In genomic region chr5:141680178-141680577, GRCh38 we compare ENCODE assay signal across 18 cellular contexts. TPM values are rescaled to one million over a fixed set of nuclear protein-coding genes. Genes with fewer than 3 reads are reported as not detected.
DNase-seq lines count a peak whose midpoint lies in the region; ATAC-seq, FAIRE-seq and TF ChIP-seq lines count a peak whose summit lies in the region.
"Had no signal": no experiment of that assay in that cellular context is flagged by ENCODE, and none has a peak within 500 bp of the region (broad histone marks: within the 10 kb centered on the region; RNA-seq: fewer than 3 reads in every experiment).

No MANE protein-coding gene starts in this region.

- TF ChIP-seq POLR2A in stomach (IDR thresholded peaks at IDR 0.05) (no peak), prostate gland (IDR thresholded peaks at IDR 0.05) (no peak)

- peaks cover 19 to 40% of the 10 kb centered on the region in 2 experiments; a peak in 3 of 4 replicates for H3K4me1 ChIP-seq in SK-N-SH (ENCODE audit: control insufficient read depth in 1 of 2, insufficient read depth in 2 of 2, low read depth in 1 of 2, low read length in 1 of 2)
- peaks cover 26% of the 10 kb centered on the region for H3K4me1 ChIP-seq in mammary epithelial cell (ENCODE audit: insufficient read depth, low read length)
- H3K4me1 ChIP-seq in lung (ENCODE audit: control insufficient read depth in 2 of 2, insufficient read depth in 2 of 2, low read length in 2 of 2): peaks cover 0 to 18% of the 10 kb centered on the region in 2 donors
- H3K4me1 ChIP-seq in stomach: peaks cover 23 to 38% (median 31%) of the 10 kb centered on the region in 4 donors
- no peaks in the 10 kb centered on the region for H3K4me1 ChIP-seq in prostate gland (replicated peaks)

- BruUV-seq in mammary epithelial cell (replicated peaks; lab: Mats Ljungman, UMichigan): no TSS peak

- ATAC-seq in SK-N-SH treated with all-trans-retinoic acid at 6 μM for 48 hours (no peak), lung (ENCODE audit: insufficient read depth, low FRiP score) (no peak)
- ATAC-seq: activated CD4-positive, CD25-positive, alpha-beta regulatory T cell treated with anti-CD3 and anti-CD28 coated beads, Interleukin-2, amount 50 U/mL, for 24 hours; activated naive CD8-positive, alpha-beta T cell treated with anti-CD3 and anti-CD28 coated beads, Interleukin-2, amount 50 U/mL, for 24 hours had no signal

- TF ChIP-seq CTCF in SK-N-SH (IDR thresholded peaks at IDR 0.05) (no peak), mammary epithelial cell (conservative IDR thresholded peaks at IDR 0.05 in 1 of 2, IDR thresholded peaks at IDR 0.05 in 1 of 2; ENCODE audit: extremely low read depth in 1 of 2, insufficient read depth in 1 of 2, low read depth in 1 of 2, low read length in 2 of 2) (no peak), lung (IDR thresholded peaks at IDR 0.05; ENCODE audit: control extremely low read depth, extremely low read depth) (no peak), stomach (IDR thresholded peaks at IDR 0.05) (no peak), prostate gland (IDR thresholded peaks at IDR 0.05) (no peak), D721Med (IDR thresholded peaks at IDR 0.05; ENCODE audit: insufficient read depth, missing control alignments) (no peak)

- no peak for FAIRE-seq in D721Med (lab: Jason Lieb, UNC)
- FAIRE-seq: small intestine had no signal

- H2AFZ ChIP-seq in SK-N-SH (ENCODE audit: low read depth) (0 out of 2 replicates have a peak overlapping the region, but pooled peaks have one; percentile 81), mammary epithelial cell (ENCODE audit: low read depth, low read length) (no peak overlapping the region)

- CTCF ChIA-PET in SK-N-SH (lab: Yijun Ruan, JAX): interaction anchor here (0.8 to 4.8 kb wide), 6 partner anchors 10 to 280 kb away, joined by 3 to 50 read pairs (median 6); no protein-coding TSS in a partner anchor
- CTCF ChIA-PET in mammary epithelial cell (lab: Charles Lee; ENCODE audit: low non-redundant PET): no interaction called here

- POLR2A ChIA-PET in SK-N-SH (lab: Yijun Ruan, JAX): interaction anchor here (1.0 to 2.0 kb wide), 4 partner anchors 10 to 289 kb away, joined by 3 to 5 read pairs (median 4); partner anchors contain the start of gene RNF14

- H3K4me3 ChIP-seq in SK-N-SH (ENCODE audit: low read depth in 2 of 2, low read length in 1 of 2): peak overlapping the region in 1 of 2 experiments; percentile 52; a peak in 2 of 4 replicates
- no peak overlapping the region for H3K4me3 ChIP-seq in mammary epithelial cell (replicated peaks in 1 of 3; ENCODE audit: insufficient read depth in 1 of 3, low read depth in 2 of 3, low read length in 3 of 3)
- H3K4me3 ChIP-seq in lung: no peak overlapping the region
- H3K4me3 ChIP-seq in stomach: peak overlapping the region in 3 of 4 donors; percentile 53 to 59 (median 54)
- no peak overlapping the region for H3K4me3 ChIP-seq in prostate gland
- H3K4me3 ChIP-seq: GM23248 had no signal

- WGBS in SK-N-SH (ENCODE audit: low lambda C conversion rate): 87% methylated on average over 3 of the region's 16 CpGs
- no CpG with 5 or more reads among the region's 16 CpGs for WGBS in mammary epithelial cell (ENCODE audit: low coverage, missing lambda C conversion rate)
- 76 to 85% methylated on average over 16 of the region's 16 CpGs for WGBS in lung, 2 donors
- WGBS in stomach, 5 donors: 88 to 100% (median 89%) methylated on average over 1 to 16 of the region's 16 CpGs
- WGBS in prostate gland: 92% methylated on average over 15 of the region's 16 CpGs

- no peaks in the 10 kb centered on the region for H3K9me2 ChIP-seq in SK-N-SH

- no peak for TF ChIP-seq EP300 in SK-N-SH (IDR thresholded peaks at IDR 0.05; ENCODE audit: borderline replicate concordance in 1 of 2, low read depth in 1 of 2, low read length in 1 of 2)
- TF ChIP-seq EP300 in stomach (IDR thresholded peaks at IDR 0.05): no peak

- no peak for DNase-seq in SK-N-SH
- no peak for DNase-seq in mammary epithelial cell
- DNase-seq in lung (ENCODE audit: low spot score): no peak
- no peak for DNase-seq in stomach
- no peak for DNase-seq in NCI-H524 treated with DMSO at 0.1 percent for 48 hours (lab: John Stamatoyannopoulos, UW)
- DNase-seq in prostate gland (ENCODE audit: low spot score): no peak
- DNase-seq in D721Med (ENCODE audit: insufficient read length, low spot score): no peak
- DNase-seq: activated naive CD8-positive, alpha-beta T cell treated with anti-CD3 and anti-CD28 coated beads, Interleukin-2, amount 50 U/mL, for 24 hours; C1 segment of cervical spinal cord; GM23248; hippocampal formation; NCI-H1417 treated with DMSO at 0.1 percent for 48 hours; NK-92 treated with Interleukin-12 subunit alpha and Interleukin-12 subunit beta, amount 100 ng/mL, for 24 hours; small intestine had no signal

- H3K9me3 ChIP-seq in SK-N-SH: no peaks in the 10 kb centered on the region
- H3K9me3 ChIP-seq in mammary epithelial cell (replicated peaks; ENCODE audit: insufficient read depth, low read length): no peaks in the 10 kb centered on the region
- peaks cover 0 to 2% of the 10 kb centered on the region in 2 donors for H3K9me3 ChIP-seq in lung (ENCODE audit: control insufficient read depth in 2 of 2, insufficient read depth in 1 of 2, low read length in 1 of 2)
- no peaks in the 10 kb centered on the region for H3K9me3 ChIP-seq in stomach
- no peaks in the 10 kb centered on the region for H3K9me3 ChIP-seq in prostate gland
- H3K9me3 ChIP-seq: tibial artery had no signal

- H3K4me2 ChIP-seq in SK-N-SH (peak overlapping the region; percentile 69), mammary epithelial cell (ENCODE audit: insufficient read depth, low read depth, low read length) (peak overlapping the region; percentile 79)

- H3K9ac ChIP-seq in SK-N-SH (peak overlapping the region; percentile 79; the same call in 1 of the 2 replicates), mammary epithelial cell (ENCODE audit: insufficient read depth, low read length) (no peak overlapping the region)
- H3K9ac ChIP-seq: GM23248 had no signal

- H3K79me2 ChIP-seq in SK-N-SH (ENCODE audit: insufficient read depth) (peaks cover 20% of the 10 kb centered on the region; the same call in 1 of the 2 replicates), mammary epithelial cell (ENCODE audit: insufficient read depth, low read length) (peaks cover 16% of the 10 kb centered on the region)

- in situ Hi-C loops in mammary epithelial cell (cut with MboI; ENCODE audit: low sequenced_read_pairs in 2 of 2): loop anchor here in 1 of 2 donors (25.0 kb wide), 1 partner anchor 432 kb away; the partner anchor contains the start of gene NDFIP1

- H3K27ac ChIP-seq in SK-N-SH (ENCODE audit: low read depth in 2 of 2, low read length in 1 of 2): peak overlapping the region; percentile 72 to 96; a peak in 3 of 4 replicates
- H3K27ac ChIP-seq in mammary epithelial cell (ENCODE audit: insufficient read depth, low read depth, low read length): no peak overlapping the region
- H3K27ac ChIP-seq in lung (ENCODE audit: low read depth in 1 of 2, low read length in 1 of 2): peak overlapping the region; percentile 21 to 54
- peak overlapping the region in 2 of 5 donors; percentile 24 to 89 for H3K27ac ChIP-seq in stomach
- no peak overlapping the region for H3K27ac ChIP-seq in prostate gland
- H3K27ac ChIP-seq: 22Rv1, GM23248 had no signal

- H4K20me1 ChIP-seq in SK-N-SH (ENCODE audit: insufficient read depth) (no peaks in the 10 kb centered on the region), mammary epithelial cell (ENCODE audit: insufficient read depth, low read length) (no peaks in the 10 kb centered on the region)

- intact Hi-C loops in mammary epithelial cell (cut with micrococcal nuclease) (no loop called here), stomach (cut with DNase I; ENCODE audit: low total_unique reads) (no loop called here), prostate gland (cut with DNase I) (no loop called here)

- H3K27me3 ChIP-seq in SK-N-SH (ENCODE audit: insufficient read depth): no peaks in the 10 kb centered on the region
- H3K27me3 ChIP-seq in mammary epithelial cell (ENCODE audit: insufficient read depth, low read length): no peaks in the 10 kb centered on the region
- H3K27me3 ChIP-seq in lung (ENCODE audit: control insufficient read depth, insufficient read depth): no peaks in the 10 kb centered on the region
- no peaks in the 10 kb centered on the region for H3K27me3 ChIP-seq in stomach
- H3K27me3 ChIP-seq in prostate gland (replicated peaks; ENCODE audit: insufficient read depth): no peaks in the 10 kb centered on the region
- H3K27me3 ChIP-seq: tibial artery had no signal

- no peak for TF ChIP-seq RAD21 in SK-N-SH (IDR thresholded peaks at IDR 0.05; ENCODE audit: low read length)

- dilution Hi-C loops in mammary epithelial cell (cut with HindIII; ENCODE audit: low sequenced_read_pairs): no loop called here

- peaks cover 22% of the 10 kb centered on the region for H3F3A ChIP-seq in SK-N-SH (replicated peaks; ENCODE audit: insufficient read depth)

- H3K36me3 ChIP-seq in SK-N-SH (replicated peaks in 1 of 2; ENCODE audit: control insufficient read depth in 1 of 2, insufficient read depth in 2 of 2, low read length in 1 of 2) (peaks cover 8 to 18% of the 10 kb centered on the region in 2 experiments), mammary epithelial cell (ENCODE audit: insufficient read depth, low read length) (no peaks in the 10 kb centered on the region), lung (ENCODE audit: control insufficient read depth in 2 of 2, insufficient read depth in 2 of 2, low read length in 2 of 2) (no peaks in the 10 kb centered on the region), stomach (peaks cover 0 to 9% (median 0%) of the 10 kb centered on the region in 4 donors), prostate gland (no peaks in the 10 kb centered on the region)
- H3K36me3 ChIP-seq: tibial artery had no signal

RNA-seq across cellular contexts. Expression of gene ARAP3, which starts 1.9 kb away (rescaled TPM):
- polyA plus RNA-seq in SK-N-SH (2012; rRNA removed) (5.5 and 6.5 TPM in 2 replicates), mammary epithelial cell (6.0 TPM), lung (10 to 100 TPM; 15.7 to 19.0 TPM), stomach (1 to 10 TPM; 4.3 to 6.3 (median 5.0) TPM)
- polyA plus RNA-seq in SK-N-SH (2012; cell fraction: cytosol; rRNA removed): 2.8 and 4.6 TPM in 2 replicates
- polyA plus RNA-seq in SK-N-SH (2012; cell fraction: nucleus; rRNA removed): 31.5 and 41.8 TPM in 2 replicates
- total RNA-seq in mammary epithelial cell (10 to 100 TPM in 1 of 2 donors, 1 to 10 TPM in 1; 6.0 to 10.0 TPM), lung (10 to 100 TPM; 20.5 to 26.6 TPM), stomach (10 to 100 TPM in 1 of 5 donors, 1 to 10 TPM in 4; 2.3 to 11.9 (median 6.2) TPM), prostate gland (1 to 10 TPM; 4.0 to 8.4 TPM)
- polyA minus RNA-seq in mammary epithelial cell: 18.6 TPM

RNA-seq across cellular contexts. Expression of gene FCHSD1, which starts 29.0 kb away (rescaled TPM):
- polyA plus RNA-seq in SK-N-SH (2012; rRNA removed) (49.2 and 58.3 TPM in 2 replicates), mammary epithelial cell (12.3 TPM), lung (10 to 100 TPM; 12.2 to 15.0 TPM), stomach (1 to 10 TPM; 5.0 to 9.9 (median 9.0) TPM)
- 8.9 and 12.7 TPM in 2 replicates for polyA plus RNA-seq in SK-N-SH (2012; cell fraction: cytosol; rRNA removed)
- 382 and 466 TPM in 2 replicates for polyA plus RNA-seq in SK-N-SH (2012; cell fraction: nucleus; rRNA removed)
- total RNA-seq in mammary epithelial cell (10 to 100 TPM; 23.7 to 32.0 TPM), lung (10 to 100 TPM; 20.3 to 23.2 TPM), stomach (10 to 100 TPM; 12.3 to 66.5 (median 28.0) TPM), prostate gland (10 to 100 TPM; 24.9 to 30.2 TPM)
- 17.2 TPM for polyA minus RNA-seq in mammary epithelial cell

RNA-seq across cellular contexts. Expression of gene RELL2, which starts 43.4 kb away (rescaled TPM):
- polyA plus RNA-seq in SK-N-SH (2012; rRNA removed) (15.6 and 16.1 TPM in 2 replicates), mammary epithelial cell (11.0 TPM), lung (1 to 10 TPM; 5.9 to 6.9 TPM), stomach (1 to 10 TPM in 2 of 3 donors, under 1 TPM in 1; 0.61 to 4.9 (median 1.8) TPM)
- polyA plus RNA-seq in SK-N-SH (2012; cell fraction: cytosol; rRNA removed): 8.0 and 12.2 TPM in 2 replicates
- polyA plus RNA-seq in SK-N-SH (2012; cell fraction: nucleus; rRNA removed): 46.7 and 59.2 TPM in 2 replicates
- total RNA-seq in mammary epithelial cell (10 to 100 TPM in 1 of 2 donors, 1 to 10 TPM in 1; 5.7 to 12.1 TPM), lung (1 to 10 TPM; 1.2 to 6.5 TPM), stomach (1 to 10 TPM in 3 of 5 donors, under 1 TPM in 1, not detected in 1; 0.45 to 2.2 (median 1.1) TPM), prostate gland (1 to 10 TPM; 3.9 to 7.2 TPM)
- polyA minus RNA-seq in mammary epithelial cell: 14.6 TPM

RNA-seq across cellular contexts. Expression of gene HDAC3, which starts 43.5 kb away (rescaled TPM):
- 104 and 115 TPM in 2 replicates for polyA plus RNA-seq in SK-N-SH (2012; rRNA removed)
- 74.7 and 86.2 TPM in 2 replicates for polyA plus RNA-seq in SK-N-SH (2012; cell fraction: cytosol; rRNA removed)
- polyA plus RNA-seq in SK-N-SH (2012; cell fraction: nucleus; rRNA removed): 171 and 231 TPM in 2 replicates
- 10 to 100 TPM; 57.7 to 61.5 TPM for total RNA-seq in mammary epithelial cell
- polyA plus RNA-seq in mammary epithelial cell: 84.5 TPM
- 163 TPM for polyA minus RNA-seq in mammary epithelial cell
- total RNA-seq in lung: 10 to 100 TPM; 52.3 to 62.5 TPM
- 10 to 100 TPM; 35.1 to 41.2 TPM for polyA plus RNA-seq in lung
- 10 to 100 TPM; 37.1 to 64.3 (median 48.4) TPM for total RNA-seq in stomach
- polyA plus RNA-seq in stomach: 10 to 100 TPM; 34.7 to 51.8 (median 36.2) TPM
- 10 to 100 TPM; 54.9 to 74.6 TPM for total RNA-seq in prostate gland

Comparison
In these comparisons a context has a peak if more than half of its experiments do, and no peak if none do; other contexts are left out.
1. H3K27ac ChIP-seq: peak in SK-N-SH (2 of 2) and lung (2 of 2); none in mammary epithelial cell (single experiment) and prostate gland (0 of 2).
2. H3K4me3 ChIP-seq: peak in stomach (3 of 4); none in mammary epithelial cell (0 of 3), lung (single experiment) and prostate gland (0 of 2).